ENCODE assay signal across 34 cellular contexts in genomic region chr3:25690768-25691548, GRCh38.
"Had no signal": no experiment of that assay in that cellular context is flagged by ENCODE, and none has a peak within 500 bp of the region (broad histone marks: within the 10 kb centered on the region; RNA-seq: fewer than 3 reads in every experiment).

No MANE protein-coding gene starts in this region.

- H3K27me3 ChIP-seq: adrenal gland, body of pancreas, breast epithelium, SJCRH30 had no signal

- H3K9me3 ChIP-seq: adrenal gland, body of pancreas, breast epithelium, SJCRH30 had no signal

- H3K4me2 ChIP-seq: PC-9 had no signal

- H3K4me1 Mint-ChIP-seq: activated CD4-positive, alpha-beta T cell treated with anti-CD3 and anti-CD28 coated beads for 36 hours; activated CD4-positive, alpha-beta T cell treated with anti-CD3 and anti-CD28 coated beads, Interleukin-2, amount 10 ng/mL, durations not matched to agents 7 days and 5 days; activated naive CD4-positive, alpha-beta T cell treated with anti-CD3 and anti-CD28 coated beads, Interleukin-2, amount 50 U/mL, for 24 hours had no signal

- H3K4me3 Mint-ChIP-seq: activated CD4-positive, alpha-beta T cell treated with anti-CD3 and anti-CD28 coated beads for 36 hours; activated CD4-positive, alpha-beta T cell treated with anti-CD3 and anti-CD28 coated beads, Interleukin-2, amount 10 ng/mL, durations not matched to agents 7 days and 5 days; activated CD8-positive, alpha-beta T cell treated with anti-CD3 and anti-CD28 coated beads, Interleukin-2, amount 10 ng/mL, durations not matched to agents 7 days and 5 days; activated naive CD4-positive, alpha-beta T cell treated with anti-CD3 and anti-CD28 coated beads, Interleukin-2, amount 50 U/mL, for 24 hours; activated T-cell treated with anti-CD3 and anti-CD28 coated beads, Interleukin-2, amount 50 U/mL, for 24 hours; IgD-negative memory B cell; WTC11 had no signal

- DNase-seq: activated CD4-positive, alpha-beta T cell treated with anti-CD3 and anti-CD28 coated beads for 36 hours; activated CD4-positive, alpha-beta T cell treated with anti-CD3 and anti-CD28 coated beads, Interleukin-2, amount 10 ng/mL, durations not matched to agents 7 days and 5 days; activated CD4-positive, alpha-beta T cell treated with anti-CD3 and anti-CD28 coated beads, Interleukin-2, amount 50 U/mL, for 48 hours; activated CD8-positive, alpha-beta T cell treated with anti-CD3 and anti-CD28 coated beads, Interleukin-2, amount 10 ng/mL, durations not matched to agents 7 days and 5 days; activated gamma-delta T cell; activated naive CD4-positive, alpha-beta T cell treated with Interleukin-2 at 50 U/mL for 16 hours; activated T-cell treated with anti-CD3 and anti-CD28 coated beads, Interleukin-2, amount 50 U/mL, for 24 hours; adrenal gland; body of pancreas; Karpas-422; KBM-7; MM.1S; MV-4-11; NCI-H1092; NCI-H1436 treated with DMSO at 0.1 percent for 48 hours; NCI-H1694 treated with DMSO at 0.1 percent for 48 hours; NCI-H2029; NCI-H2171; NCI-H510A; NCI-H526; NCI-H748 treated with DMSO at 0.1 percent for 48 hours; NK-92 treated with Interleukin-12 subunit alpha and Interleukin-12 subunit beta, amount 100 ng/mL, for 24 hours; PC-9; SJCRH30; T1000 had no signal

- H3K9me3 Mint-ChIP-seq: activated CD4-positive, alpha-beta T cell treated with anti-CD3 and anti-CD28 coated beads, Interleukin-2, amount 10 ng/mL, durations not matched to agents 7 days and 5 days; activated naive CD4-positive, alpha-beta T cell treated with anti-CD3 and anti-CD28 coated beads, Interleukin-2, amount 50 U/mL, for 24 hours; activated T-cell treated with anti-CD3 and anti-CD28 coated beads, Interleukin-2, amount 50 U/mL, for 24 hours; activated T-helper 2 cell treated with anti-CD3 and anti-CD28 coated beads, Interferon-gamma antibody, Interleukin-2, Interleukin-4, amounts not matched to agents 10 μg/mL and 5 μg/mL and 100 μg/mL, durations not matched to agents 14 hours and 24 hours and 36 hours; IgD-negative memory B cell; WTC11 had no signal

- H3K27ac ChIP-seq: adrenal gland, body of pancreas, breast epithelium, PC-9, RWPE1, SJCRH30 had no signal

- H3K27ac Mint-ChIP-seq: activated CD4-positive, alpha-beta T cell treated with anti-CD3 and anti-CD28 coated beads for 36 hours; activated CD4-positive, alpha-beta T cell treated with anti-CD3 and anti-CD28 coated beads, Interleukin-2, amount 10 ng/mL, durations not matched to agents 7 days and 5 days; activated CD8-positive, alpha-beta T cell treated with anti-CD3 and anti-CD28 coated beads, Interleukin-2, amount 10 ng/mL, durations not matched to agents 7 days and 5 days; activated naive CD4-positive, alpha-beta T cell treated with anti-CD3 and anti-CD28 coated beads, Interleukin-2, amount 50 U/mL, for 24 hours; activated T-cell treated with anti-CD3 and anti-CD28 coated beads, Interleukin-2, amount 50 U/mL, for 24 hours; activated T-helper 2 cell treated with anti-CD3 and anti-CD28 coated beads, Interferon-gamma antibody, Interleukin-2, Interleukin-4, amounts not matched to agents 10 μg/mL and 5 μg/mL and 100 μg/mL, durations not matched to agents 14 hours and 24 hours and 36 hours; IgD-negative memory B cell; WTC11 had no signal

- H3K4me1 ChIP-seq: adrenal gland, body of pancreas, breast epithelium, SJCRH30 had no signal

- H2AFZ ChIP-seq: PC-9 had no signal

- H3K4me3 ChIP-seq: adrenal gland, body of pancreas, breast epithelium, PC-9, SJCRH30, SK-N-MC had no signal

- ATAC-seq: activated CD4-positive, alpha-beta T cell treated with anti-CD3 and anti-CD28 coated beads for 36 hours; activated CD4-positive, CD25-positive, alpha-beta regulatory T cell treated with anti-CD3 and anti-CD28 coated beads, Interleukin-2, amount 50 U/mL, for 24 hours; activated CD8-positive, alpha-beta T cell treated with anti-CD3 and anti-CD28 coated beads, Interleukin-2, amount 10 ng/mL, durations not matched to agents 7 days and 5 days; body of pancreas; Right ventricle myocardium inferior; WTC11 had no signal

- H3K36me3 Mint-ChIP-seq: activated naive CD4-positive, alpha-beta T cell treated with anti-CD3 and anti-CD28 coated beads, Interleukin-2, amount 50 U/mL, for 24 hours; WTC11 had no signal

- H3K36me3 ChIP-seq: adrenal gland, breast epithelium, SJCRH30 had no signal
